Comparison of ENCODE assay signal across 9 cellular contexts in the genomic region with DNA sequence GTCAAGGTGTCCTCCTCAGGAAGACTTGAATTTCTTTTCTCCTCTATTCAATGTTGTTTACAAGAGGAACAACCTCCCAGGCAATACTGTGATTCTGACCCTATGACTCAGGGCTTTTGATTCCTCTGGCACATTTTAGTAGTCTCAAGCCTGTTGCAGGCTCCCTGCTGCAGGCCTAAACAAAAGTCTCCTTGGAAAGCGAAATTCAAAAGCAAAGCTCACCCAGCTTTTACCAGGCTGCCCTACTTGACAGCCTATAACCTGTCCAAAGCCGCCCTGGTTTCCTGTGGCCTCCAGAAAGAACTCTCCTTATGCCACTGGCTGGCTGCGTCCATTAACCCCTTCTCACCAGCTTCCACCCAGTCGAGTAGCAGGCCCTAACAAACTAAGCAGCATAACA. TPM values are rescaled to one million over a fixed set of nuclear protein-coding genes. Genes with fewer than 3 reads are reported as not detected.
A peak's percentile ranks its signal among the peaks of the same experiment; 100 is the strongest.
DNase-seq lines count a peak whose midpoint lies in the region; ATAC-seq and TF ChIP-seq lines count a peak whose summit lies in the region.
"Had no signal": no experiment of that assay in that cellular context is flagged by ENCODE, and none has a peak within 500 bp of the region (broad histone marks: within the 10 kb centered on the region; RNA-seq: fewer than 3 reads in every experiment).

No MANE protein-coding gene starts in this region.

- H3K27ac Mint-ChIP-seq in WTC11: peak overlapping the region; percentile 95
- H3K27ac Mint-ChIP-seq: activated naive CD8-positive, alpha-beta T cell treated with anti-CD3 and anti-CD28 coated beads, Interleukin-2, amount 10 ng/mL, durations not matched to agents 7 days and 5 days had no signal

- H3K36me3 Mint-ChIP-seq in WTC11: peaks cover 13% of the 10 kb centered on the region
- H3K36me3 Mint-ChIP-seq: activated naive CD8-positive, alpha-beta T cell treated with anti-CD3 and anti-CD28 coated beads, Interleukin-2, amount 10 ng/mL, durations not matched to agents 7 days and 5 days had no signal

- intact Hi-C loops in Right ventricle myocardium superior (cut with DNase I): no loop called here

- no peaks in the 10 kb centered on the region for H3K9me3 Mint-ChIP-seq in WTC11
- H3K9me3 Mint-ChIP-seq: activated naive CD8-positive, alpha-beta T cell treated with anti-CD3 and anti-CD28 coated beads, Interleukin-2, amount 10 ng/mL, durations not matched to agents 7 days and 5 days had no signal

- peaks cover 89% of the 10 kb centered on the region for H3K4me1 Mint-ChIP-seq in WTC11

- CTCF ChIA-PET in WTC11 (lab: Charles Lee): no interaction called here

- ATAC-seq in WTC11 (peak; percentile 51), Right ventricle myocardium superior (ENCODE audit: poor library complexity) (peak; percentile 57)

- POLR2A ChIA-PET in WTC11 (lab: Charles Lee): interaction anchor here (4.9 kb wide), 1 partner anchor 11 kb away, joined by 24 read pairs; the partner anchor contains the start of genes FGD6 and VEZT

- H3K4me3 Mint-ChIP-seq in WTC11: 0 out of 2 replicates have a peak overlapping the region, but pooled peaks have one; percentile 12
- H3K4me3 Mint-ChIP-seq: activated naive CD8-positive, alpha-beta T cell treated with anti-CD3 and anti-CD28 coated beads, Interleukin-2, amount 10 ng/mL, durations not matched to agents 7 days and 5 days had no signal

- peak; percentile 13 for DNase-seq in GDM1 (lab: John Stamatoyannopoulos, UW)
- DNase-seq in WTC11 (ENCODE audit: low spot score): no peak
- no peak for DNase-seq in Right ventricle myocardium superior
- DNase-seq in renal cortical epithelial cell (ENCODE audit: low read depth): peak; percentile 95
- no peak for DNase-seq in DMS114 treated with DMSO at 0.1 percent for 48 hours (lab: John Stamatoyannopoulos, UW; ENCODE audit: unreplicated experiment)
- no peak for DNase-seq in SKM-1 treated with dmso at 0.1 percent for 144 hours (lab: John Stamatoyannopoulos, UW; ENCODE audit: unreplicated experiment)
- DNase-seq in activated gamma-delta T cell treated with Interleukin-2 at 50 U/mL for 16 hours: no peak
- DNase-seq in NCI-H1105 (lab: John Stamatoyannopoulos, UW): no peak
- DNase-seq: activated naive CD8-positive, alpha-beta T cell treated with anti-CD3 and anti-CD28 coated beads, Interleukin-2, amount 10 ng/mL, durations not matched to agents 7 days and 5 days had no signal

- no peaks in the 10 kb centered on the region for H3K27me3 Mint-ChIP-seq in WTC11 (ENCODE audit: low read depth)

- TF ChIP-seq CTCF in WTC11 (IDR thresholded peaks at IDR 0.05): no peak

TF ChIP-seq in WTC11, 78 proteins besides CTCF, POLR2A, EP300 and RAD21:
- TF ChIP-seq NFE2L1 (CRISPR knock-in tag; IDR thresholded peaks at IDR 0.05) (0 out of 2 replicates have a peak, but pooled peaks have one; percentile 30), ZBTB21 (CRISPR knock-in tag; IDR thresholded peaks at IDR 0.05; ENCODE audit: borderline replicate concordance) (no peak), NR1H2 (CRISPR knock-in tag; IDR thresholded peaks at IDR 0.05) (no peak), ZNF423 (CRISPR knock-in tag; IDR thresholded peaks at IDR 0.05) (no peak), ZNF263 (CRISPR knock-in tag; IDR thresholded peaks at IDR 0.05; ENCODE audit: low read depth) (no peak), FOXK1 (CRISPR knock-in tag; IDR thresholded peaks at IDR 0.05) (peak; percentile 33; the same call in 1 of the 2 replicates)

RNA-seq across cellular contexts. Expression of gene FGD6, which starts 11.6 kb away (rescaled TPM):
- total RNA-seq in WTC11 (2021) (24.2 to 28.2 TPM (median 24.4 TPM) in 3 replicates), Right ventricle myocardium superior (22.7 TPM), renal cortical epithelial cell (33.9 and 58.3 TPM in 2 replicates)

RNA-seq across cellular contexts. Expression of gene VEZT, which starts 11.9 kb away (rescaled TPM):
- total RNA-seq in WTC11 (2021) (51.5 to 54.5 TPM (median 53.9 TPM) in 3 replicates), Right ventricle myocardium superior (55.5 TPM), renal cortical epithelial cell (156 and 176 TPM in 2 replicates)

Comparison
In these comparisons a context has a peak if more than half of its experiments do, and no peak if none do; other contexts are left out.
1. DNase-seq: peak in GDM1 (single experiment) and renal cortical epithelial cell (single experiment); none in WTC11 (single experiment), Right ventricle myocardium superior (single experiment), DMS114 treated with DMSO at 0.1 percent for 48 hours (single experiment), SKM-1 treated with dmso at 0.1 percent for 144 hours (single experiment), activated gamma-delta T cell treated with Interleukin-2 at 50 U/mL for 16 hours (single experiment) and NCI-H1105 (single experiment).